8 cellular contexts compared by ENCODE assay signal in the genomic region with DNA sequence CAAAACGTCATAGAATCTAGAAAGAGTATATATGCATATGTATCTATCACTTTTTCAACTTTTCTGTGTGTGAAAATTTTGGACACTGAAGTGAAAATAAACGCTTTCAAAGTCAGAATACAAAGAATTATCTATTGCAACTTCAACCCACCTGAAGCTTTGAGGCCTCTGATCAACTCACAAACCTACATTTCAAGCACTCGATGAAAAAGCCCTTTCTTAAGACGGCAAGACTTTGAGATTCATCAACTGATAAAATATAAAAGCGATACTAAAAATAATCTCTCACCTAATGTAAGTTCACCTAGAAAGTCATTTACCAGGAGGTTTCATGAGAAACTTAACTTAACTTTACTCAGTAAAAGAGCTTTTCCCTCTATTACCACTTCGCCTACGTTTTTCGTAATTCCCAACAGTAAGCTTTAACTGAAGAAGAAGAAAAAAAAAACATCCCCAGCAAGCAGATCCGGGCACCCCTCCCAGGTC. TPM values are rescaled to one million over a fixed set of nuclear protein-coding genes. Genes with fewer than 3 reads are reported as not detected.
DNase-seq lines count a peak whose midpoint lies in the region; ATAC-seq and TF ChIP-seq lines count a peak whose summit lies in the region.

No MANE protein-coding gene starts in this region.

- no peak for TF ChIP-seq CTCF in stomach (IDR thresholded peaks at IDR 0.05)

- peaks cover 5 to 39% (median 29%) of the 10 kb centered on the region in 4 donors for H3K36me3 ChIP-seq in stomach

- peak overlapping the region; percentile 98 to 100 (median 100) for H3K27ac ChIP-seq in stomach

- no peaks in the 10 kb centered on the region for H3K9me3 ChIP-seq in stomach

- H3K9me3 Mint-ChIP-seq in activated naive CD4-positive, alpha-beta T cell treated with anti-CD3 and anti-CD28 coated beads, Interleukin-2, amount 50 U/mL, for 24 hours: no peaks in the 10 kb centered on the region
- H3K9me3 Mint-ChIP-seq in activated T-helper 17 cell treated with anti-CD3 and anti-CD28 coated beads, Interleukin-2, amount 50 U/mL, for 72 hours: no peaks in the 10 kb centered on the region

- no peaks in the 10 kb centered on the region for H3K27me3 ChIP-seq in stomach

- H3K27me3 Mint-ChIP-seq in activated naive CD4-positive, alpha-beta T cell treated with anti-CD3 and anti-CD28 coated beads, Interleukin-2, amount 50 U/mL, for 24 hours: no peaks in the 10 kb centered on the region
- H3K27me3 Mint-ChIP-seq in activated T-helper 17 cell treated with anti-CD3 and anti-CD28 coated beads, Interleukin-2, amount 50 U/mL, for 72 hours: no peaks in the 10 kb centered on the region

- no peak for TF ChIP-seq POLR2A in stomach (IDR thresholded peaks at IDR 0.05)

- H3K4me1 ChIP-seq in stomach: peaks cover 26 to 52% (median 42%) of the 10 kb centered on the region in 4 donors

- peaks cover 16% of the 10 kb centered on the region for H3K36me3 Mint-ChIP-seq in activated naive CD4-positive, alpha-beta T cell treated with anti-CD3 and anti-CD28 coated beads, Interleukin-2, amount 50 U/mL, for 24 hours
- H3K36me3 Mint-ChIP-seq in activated T-helper 17 cell treated with anti-CD3 and anti-CD28 coated beads, Interleukin-2, amount 50 U/mL, for 72 hours (ENCODE audit: low read depth): peaks cover 61% of the 10 kb centered on the region

- H3K4me3 ChIP-seq in stomach: peak overlapping the region; percentile 59 to 95 (median 84)

- H3K4me1 Mint-ChIP-seq in activated naive CD4-positive, alpha-beta T cell treated with anti-CD3 and anti-CD28 coated beads, Interleukin-2, amount 50 U/mL, for 24 hours: peaks cover 36% of the 10 kb centered on the region
- peaks cover 41% of the 10 kb centered on the region for H3K4me1 Mint-ChIP-seq in activated T-helper 17 cell treated with anti-CD3 and anti-CD28 coated beads, Interleukin-2, amount 50 U/mL, for 72 hours

- WGBS in stomach, 5 donors: 0% methylated on average over 9 of the region's 9 CpGs

- peak overlapping the region; percentile 99 for H3K27ac Mint-ChIP-seq in activated naive CD4-positive, alpha-beta T cell treated with anti-CD3 and anti-CD28 coated beads, Interleukin-2, amount 50 U/mL, for 24 hours
- H3K27ac Mint-ChIP-seq in activated T-helper 17 cell treated with anti-CD3 and anti-CD28 coated beads, Interleukin-2, amount 50 U/mL, for 72 hours: peak overlapping the region; percentile 97

- TF ChIP-seq EP300 in stomach (IDR thresholded peaks at IDR 0.05): no peak

- no peak for ATAC-seq in activated T-helper 17 cell treated with anti-CD3 and anti-CD28 coated beads, Interleukin-2, amount 50 U/mL, for 72 hours (replicated peaks)
- no peak for ATAC-seq in left lobe of liver
- no peak for ATAC-seq in HG02870 (IDR thresholded peaks at IDR 0.05; ENCODE audit: unreplicated experiment)

- intact Hi-C loops in stomach (cut with DNase I; ENCODE audit: low total_unique reads): no loop called here

- DNase-seq in activated naive CD4-positive, alpha-beta T cell (lab: John Stamatoyannopoulos, UW): no peak
- peak; percentile 36 for DNase-seq in iPS-NIHi11 (ENCODE audit: low spot score)
- DNase-seq in stomach: no peak
- no peak for DNase-seq in left lobe of liver (ENCODE audit: low spot score)
- no peak for DNase-seq in mucosa of gallbladder (ENCODE audit: low spot score)

- peak overlapping the region; percentile 99 for H3K4me3 Mint-ChIP-seq in activated naive CD4-positive, alpha-beta T cell treated with anti-CD3 and anti-CD28 coated beads, Interleukin-2, amount 50 U/mL, for 24 hours
- peak overlapping the region; percentile 89 for H3K4me3 Mint-ChIP-seq in activated T-helper 17 cell treated with anti-CD3 and anti-CD28 coated beads, Interleukin-2, amount 50 U/mL, for 72 hours

RNA-seq across cellular contexts. Expression of a gene that starts 1.2 kb away (rescaled TPM):
- 10 to 100 TPM; 51.7 to 74.1 TPM for total RNA-seq in activated T-helper 17 cell treated with anti-CD3 and anti-CD28 coated beads, Interleukin-2, amount 50 U/mL, for 72 hours
- total RNA-seq in stomach (100 to 1,000 TPM in 2 of 5 donors, 10 to 100 TPM in 3; 47.8 to 171 (median 94.3) TPM), left lobe of liver (66.6 TPM), mucosa of gallbladder (154 TPM)
- 10 to 100 TPM; 38.3 to 95.6 (median 50.4) TPM for polyA plus RNA-seq in stomach
